In the genomic region with DNA sequence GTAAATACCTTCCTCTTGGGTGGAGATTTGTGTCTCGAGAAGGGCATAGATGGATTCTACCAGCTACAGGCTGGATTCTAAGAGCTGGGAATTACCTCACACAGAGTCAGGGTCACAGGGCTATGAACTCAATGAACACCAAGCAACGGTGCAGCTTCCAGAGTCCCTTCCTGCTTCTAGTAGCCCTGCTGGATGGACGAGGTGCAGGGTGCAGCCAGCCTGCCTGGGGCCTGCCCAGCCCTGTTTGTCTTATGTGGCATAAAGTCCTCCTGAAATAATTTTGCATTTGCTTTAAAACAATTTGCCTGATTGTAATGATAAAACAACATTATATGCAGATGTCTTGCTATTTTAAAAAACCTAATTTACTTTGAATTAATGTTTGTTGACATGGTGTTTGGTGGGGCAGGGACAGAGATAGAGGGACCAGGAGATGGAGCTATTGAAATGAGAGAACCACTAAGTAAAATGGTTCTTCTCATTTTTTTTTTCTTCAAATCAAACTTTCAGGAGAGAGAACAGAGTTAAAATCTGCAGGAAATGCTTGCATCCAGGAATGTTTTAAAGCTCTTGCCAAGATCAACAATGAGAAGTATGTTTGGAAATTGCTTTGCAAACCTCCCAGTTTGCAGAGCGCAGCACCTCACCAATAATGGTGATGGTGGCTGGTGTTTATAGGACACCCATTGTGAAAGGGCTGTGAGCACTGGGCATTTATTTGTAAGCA, we compare ENCODE assay signal across 17 cellular contexts.
DNase-seq lines count a peak whose midpoint lies in the region; ATAC-seq and TF ChIP-seq lines count a peak whose summit lies in the region.
"Had no signal": no experiment of that assay in that cellular context is flagged by ENCODE, and none has a peak within 500 bp of the region (broad histone marks: within the 10 kb centered on the region; RNA-seq: fewer than 3 reads in every experiment).

No MANE protein-coding gene starts in this region.

- ATAC-seq in GM21528 (IDR thresholded peaks at IDR 0.05; ENCODE audit: low FRiP score, unreplicated experiment), result no peak
- ATAC-seq: naive thymus-derived CD4-positive, alpha-beta T cell had no signal

- no peaks in the 10 kb centered on the region for H3K9me3 ChIP-seq in SJSA1 (replicated peaks)
- H3K9me3 ChIP-seq: prostate gland had no signal

- H3K36me3 ChIP-seq in SJSA1, result no peaks in the 10 kb centered on the region
- H3K36me3 ChIP-seq: prostate gland had no signal

- H3K4me1 ChIP-seq in SJSA1 (replicated peaks), result peaks cover 34% of the 10 kb centered on the region
- H3K4me1 ChIP-seq: prostate gland had no signal

- H3K27me3 ChIP-seq in SJSA1 (replicated peaks), result no peaks in the 10 kb centered on the region

- H3K27ac ChIP-seq in SJSA1, result no peak overlapping the region; the same call in 1 of the 2 replicates
- H3K27ac ChIP-seq: prostate gland had no signal

- TF ChIP-seq CTCF in fibroblast of pulmonary artery (IDR thresholded peaks at IDR 0.05; ENCODE audit: low read length, missing control alignments), result no peak

- DNase-seq in A172 (ENCODE audit: low spot score) (peak; percentile 83), H4 (ENCODE audit: low spot score) (peak; percentile 78), SJSA1 (ENCODE audit: low read depth in 1 of 2, low spot score in 2 of 2) (peak; percentile 79 to 89), fibroblast of pulmonary artery (ENCODE audit: low read depth) (peak; percentile 62), NCI-H2196 (lab: John Stamatoyannopoulos, UW; ENCODE audit: unreplicated experiment) (no peak)
- no peak for DNase-seq in activated CD8-positive, alpha-beta memory T cell treated with anti-CD3 and anti-CD28 coated beads, Interleukin-2, amount 50 U/mL, for 4 hours
- no peak for DNase-seq in activated CD4-positive, alpha-beta T cell treated with anti-CD3 and anti-CD28 coated beads for 4 hours
- DNase-seq: activated CD4-positive, alpha-beta T cell treated with anti-CD3 and anti-CD28 coated beads, Interleukin-2, amount 10 ng/mL, durations not matched to agents 7 days and 5 days; activated naive CD4-positive, alpha-beta T cell treated with anti-CD3 and anti-CD28 coated beads, Interleukin-2, amount 50 U/mL, for 16 hours; activated T-cell treated with anti-CD3 and anti-CD28 coated beads for 4 hours; effector memory CD4-positive, alpha-beta T cell; Kasumi-1; naive thymus-derived CD4-positive, alpha-beta T cell; NCI-H1694; NCI-H446 treated with DMSO at 0.1 percent for 48 hours had no signal

- H3K4me3 ChIP-seq in SJSA1, result no peak overlapping the region
- no peak overlapping the region for H3K4me3 ChIP-seq in fibroblast of pulmonary artery (replicated peaks; ENCODE audit: low read depth, low read length)
- H3K4me3 ChIP-seq: prostate gland had no signal

Comparison
In these comparisons a context has a peak if more than half of its experiments do, and no peak if none do; other contexts are left out.
1. DNase-seq: peak in A172 (single experiment), H4 (single experiment), SJSA1 (2 of 2) and fibroblast of pulmonary artery (single experiment); none in activated CD8-positive, alpha-beta memory T cell treated with anti-CD3 and anti-CD28 coated beads, Interleukin-2, amount 50 U/mL, for 4 hours (single experiment), NCI-H2196 (single experiment) and activated CD4-positive, alpha-beta T cell treated with anti-CD3 and anti-CD28 coated beads for 4 hours (0 of 2).